ENCODE assay signal across 14 cellular contexts in the genomic region with DNA sequence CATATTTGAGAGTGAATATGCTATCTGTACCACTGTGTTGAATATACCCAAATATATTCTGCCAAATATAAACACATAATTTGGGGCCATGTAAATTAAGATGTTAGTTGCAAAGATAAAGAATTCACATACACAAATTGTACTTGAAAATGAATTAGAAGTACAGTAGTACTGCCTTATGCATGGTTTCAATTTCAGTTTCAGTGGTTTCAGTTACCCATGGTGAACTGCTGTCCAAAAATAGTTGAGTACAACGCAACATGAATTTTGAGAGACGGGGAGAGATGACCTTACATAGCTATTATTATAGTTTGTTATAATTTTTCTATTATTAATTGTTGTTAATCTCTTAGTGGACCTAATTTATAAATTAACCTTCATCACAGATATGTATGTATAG.
DNase-seq lines count a peak whose midpoint lies in the region; ATAC-seq and TF ChIP-seq lines count a peak whose summit lies in the region.
"Had no signal": no experiment of that assay in that cellular context is flagged by ENCODE, and none has a peak within 500 bp of the region (broad histone marks: within the 10 kb centered on the region; RNA-seq: fewer than 3 reads in every experiment).

No MANE protein-coding gene starts in this region.

- no peak overlapping the region for H3K9ac ChIP-seq in KMS-11

- H3K27ac ChIP-seq in KMS-11: no peak overlapping the region

- no peaks in the 10 kb centered on the region for H3K27me3 ChIP-seq in KMS-11 (ENCODE audit: insufficient read depth, low read depth)

- no peaks in the 10 kb centered on the region for H4K20me1 ChIP-seq in KMS-11 (ENCODE audit: insufficient read depth)

- H3K36me3 ChIP-seq in KMS-11 (ENCODE audit: insufficient read depth): no peaks in the 10 kb centered on the region

- peaks cover 35% of the 10 kb centered on the region for H3K4me1 ChIP-seq in KMS-11 (ENCODE audit: low read depth, poor library complexity, severe bottlenecking)

- H3K4me2 ChIP-seq in KMS-11: peak overlapping the region; percentile 39; the same call in 1 of the 2 replicates

- no peak for TF ChIP-seq CTCF in KMS-11 (conservative IDR thresholded peaks at IDR 0.05; ENCODE audit: low read depth, low read length)

- H2AFZ ChIP-seq in KMS-11 (ENCODE audit: low read depth): no peak overlapping the region

- H3K79me2 ChIP-seq in KMS-11 (ENCODE audit: insufficient read depth, low read depth): no peaks in the 10 kb centered on the region

- DNase-seq in NCI-H1417 (lab: John Stamatoyannopoulos, UW): no peak
- DNase-seq in NCI-H524 treated with DMSO at 0.1 percent for 48 hours (lab: John Stamatoyannopoulos, UW): no peak
- no peak for DNase-seq in DMS79 treated with DMSO at 0.1 percent for 48 hours (lab: John Stamatoyannopoulos, UW)
- DNase-seq in NCI-H446 (lab: John Stamatoyannopoulos, UW): no peak
- DNase-seq: activated naive CD4-positive, alpha-beta T cell treated with anti-CD3 and anti-CD28 coated beads, Interleukin-2, amount 10 ng/mL, durations not matched to agents 7 days and 5 days; GDM1; kidney; NCI-H774; SW 1271 had no signal

- ATAC-seq in GM18511 (IDR thresholded peaks at IDR 0.05; ENCODE audit: unreplicated experiment) (peak; percentile 95), GM21367 (IDR thresholded peaks at IDR 0.05; ENCODE audit: unreplicated experiment) (peak; percentile 97), HG02970 (IDR thresholded peaks at IDR 0.05; ENCODE audit: low FRiP score, unreplicated experiment) (peak; percentile 84)
- ATAC-seq: natural killer cell treated with Interleukin-12 subunit alpha and Interleukin-12 subunit beta and Interleukin-15 and Interleukin-18, amount 100 ng/mL, for 72 hours had no signal

- H3K4me3 ChIP-seq in KMS-11 (IDR thresholded peaks at IDR 0.05; ENCODE audit: insufficient read depth, low read depth, low read length): no peak overlapping the region
